ENCODE assay signal across 25 cellular contexts in the genomic region with DNA sequence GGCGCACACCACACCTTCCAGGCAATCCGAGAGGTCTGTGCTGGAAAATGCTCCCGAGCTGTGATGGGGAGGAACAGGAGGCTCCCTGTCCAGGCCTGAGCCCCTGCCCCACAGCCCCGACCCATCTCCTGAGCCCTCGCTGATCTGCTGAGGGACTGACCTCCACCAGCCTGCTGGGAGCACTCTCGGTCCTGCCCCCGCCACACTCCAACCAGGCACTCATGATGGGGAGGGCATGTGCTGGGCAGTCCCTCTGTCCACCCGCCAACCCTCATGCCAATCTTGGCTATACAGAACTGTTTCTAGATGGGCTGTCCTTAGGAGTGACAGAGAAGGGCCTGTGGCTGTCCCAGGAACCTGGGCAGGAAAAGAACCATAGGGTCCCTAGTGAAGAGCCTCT.
"Had no signal": no experiment of that assay in that cellular context is flagged by ENCODE, and none has a peak within 500 bp of the region (broad histone marks: within the 10 kb centered on the region; RNA-seq: fewer than 3 reads in every experiment).

No MANE protein-coding gene starts in this region.

- H3K36me3 ChIP-seq: brain microvascular endothelial cell had no signal

- H3K27ac ChIP-seq: brain microvascular endothelial cell, KMS-11, PC-9 had no signal

- H3K4me3 ChIP-seq: PC-9 had no signal

- H3K27me3 ChIP-seq: brain microvascular endothelial cell had no signal

- ATAC-seq: activated CD8-positive, alpha-beta T cell treated with anti-CD3 and anti-CD28 coated beads for 36 hours; activated T-cell treated with anti-CD3 and anti-CD28 coated beads, Interleukin-2, amount 50 U/mL, for 72 hours; activated T-helper 17 cell treated with anti-CD3 and anti-CD28 coated beads, Interleukin-2, amount 50 U/mL, for 72 hours had no signal

- DNase-seq: activated CD4-positive, alpha-beta T cell treated with anti-CD3 and anti-CD28 coated beads, Interleukin-2, amount 10 ng/mL, durations not matched to agents 24 days and 14 days; activated CD4-positive, alpha-beta T cell treated with anti-CD3 and anti-CD28 coated beads, Interleukin-2, amount 50 U/mL, for 4 hours; activated CD8-positive, alpha-beta T cell treated with anti-CD3 and anti-CD28 coated beads for 36 hours; activated gamma-delta T cell; activated naive CD4-positive, alpha-beta T cell treated with Interleukin-2 at 50 U/mL for 16 hours; activated T-cell treated with anti-CD3 and anti-CD28 coated beads, Interleukin-2, amount 50 U/mL, for 1 hour; activated T-cell treated with anti-CD3 and anti-CD28 coated beads, Interleukin-2, amount 50 U/mL, for 72 hours; anterior cingulate cortex; brain microvascular endothelial cell; MM.1S; MV-4-11; NCI-H1092; NCI-H146; NCI-H187; NCI-H2029 treated with DMSO at 0.1 percent for 48 hours; NCI-H2107; NCI-H2171; NCI-H510A; NCI-H526 treated with DMSO at 0.1 percent for 48 hours; NCI-H774; PC-9; SIG-M5; T1000 had no signal
